In genomic region chr9:35606138-35606504, GRCh38 we compare ENCODE assay signal across 9 cellular contexts. TPM values are rescaled to one million over a fixed set of nuclear protein-coding genes. Genes with fewer than 3 reads are reported as not detected.
DNase-seq lines count a peak whose midpoint lies in the region; ATAC-seq and TF ChIP-seq lines count a peak whose summit lies in the region.
"Had no signal": no experiment of that assay in that cellular context is flagged by ENCODE, and none has a peak within 500 bp of the region (broad histone marks: within the 10 kb centered on the region; RNA-seq: fewer than 3 reads in every experiment).

No MANE protein-coding gene starts in this region.

- peaks cover 13% of the 10 kb centered on the region for H3K36me3 Mint-ChIP-seq in chondrocyte (ENCODE audit: low read depth)
- H3K36me3 Mint-ChIP-seq in naive B cell, result no peaks in the 10 kb centered on the region

- H4K20me1 ChIP-seq in BLaER1 treated with 17β-estradiol and CSF1 and Interleukin-3, amounts not matched to agents 10 nM and 100 nM, result peaks cover 11 to 51% (median 30%) of the 10 kb centered on the region in 11 experiments; a peak in 18 of 22 replicates

- H3K4me1 ChIP-seq in BLaER1 treated with 17β-estradiol and CSF1 and Interleukin-3, amounts not matched to agents 10 nM and 100 nM, result peaks cover 29 to 60% (median 42%) of the 10 kb centered on the region in 10 experiments

- H3K27ac Mint-ChIP-seq in chondrocyte (ENCODE audit: unreplicated experiment) (peak overlapping the region; percentile 22), naive B cell (peak overlapping the region; percentile 61 to 91 (median 85))

- no peaks in the 10 kb centered on the region for H3K27me3 ChIP-seq in BLaER1 treated with 17β-estradiol and CSF1 and Interleukin-3, amounts not matched to agents 10 nM and 100 nM

- ATAC-seq in naive B cell (ENCODE audit: low read depth in 2 of 2), result no peak
- ATAC-seq in HG03342 (IDR thresholded peaks at IDR 0.05; ENCODE audit: unreplicated experiment), result no peak

- peak overlapping the region; percentile 83 to 90 (median 88) for H3K4me3 ChIP-seq in BLaER1 treated with 17β-estradiol and CSF1 and Interleukin-3, amounts not matched to agents 10 nM and 100 nM
- H3K4me3 ChIP-seq in Jurkat, Clone E6-1 (ENCODE audit: low read length), result peak overlapping the region; percentile 66

- H3K27me3 Mint-ChIP-seq in chondrocyte (ENCODE audit: low read depth) (no peaks in the 10 kb centered on the region), naive B cell (no peaks in the 10 kb centered on the region)

- peak overlapping the region in 9 of 11 experiments; percentile 76 to 90 (median 83); a peak in 16 of 22 replicates for H3K27ac ChIP-seq in BLaER1 treated with 17β-estradiol and CSF1 and Interleukin-3, amounts not matched to agents 10 nM and 100 nM

- no peak for TF ChIP-seq CTCF in chondrocyte (IDR thresholded peaks at IDR 0.05)

- H3K9ac ChIP-seq in BLaER1 treated with 17β-estradiol and CSF1 and Interleukin-3, amounts not matched to agents 10 nM and 100 nM, result peak overlapping the region; percentile 81 to 95 (median 88)

- peaks cover 37% of the 10 kb centered on the region for H3K4me1 Mint-ChIP-seq in chondrocyte (ENCODE audit: low read depth)
- H3K4me1 Mint-ChIP-seq in naive B cell, result peaks cover 35 to 61% (median 49%) of the 10 kb centered on the region in 3 donors

- H3K9me3 Mint-ChIP-seq in chondrocyte (ENCODE audit: low read depth) (no peaks in the 10 kb centered on the region), naive B cell (no peaks in the 10 kb centered on the region)

- no peak for DNase-seq in Jurkat, Clone E6-1 (ENCODE audit: low read depth, low spot score)
- no peak for DNase-seq in chondrocyte (ENCODE audit: low spot score)
- DNase-seq in naive B cell, result no peak
- no peak for DNase-seq in NCI-H226
- DNase-seq in NCI-H526 treated with DMSO at 0.1 percent for 48 hours (lab: John Stamatoyannopoulos, UW), result no peak
- no peak for DNase-seq in OCI-M2 (lab: John Stamatoyannopoulos, UW; ENCODE audit: unreplicated experiment)

- H3K4me3 Mint-ChIP-seq in chondrocyte (ENCODE audit: unreplicated experiment), result peak overlapping the region; percentile 76
- H3K4me3 Mint-ChIP-seq in naive B cell, result peak overlapping the region; percentile 83 to 99 (median 88)

- H3K36me3 ChIP-seq in BLaER1 treated with 17β-estradiol and CSF1 and Interleukin-3, amounts not matched to agents 10 nM and 100 nM, result peaks cover 32 to 45% (median 39%) of the 10 kb centered on the region in 11 experiments

- peak overlapping the region; percentile 83 to 100 (median 98) for H3K4me2 ChIP-seq in BLaER1 treated with 17β-estradiol and CSF1 and Interleukin-3, amounts not matched to agents 10 nM and 100 nM

- H3K9me3 ChIP-seq in BLaER1 treated with 17β-estradiol and CSF1 and Interleukin-3, amounts not matched to agents 10 nM and 100 nM (replicated peaks in 1 of 11), result no peaks in the 10 kb centered on the region

RNA-seq across cellular contexts. Expression of gene TESK1, which starts 1.1 kb away (rescaled TPM):
- 47.4 TPM for polyA plus RNA-seq in Jurkat, Clone E6-1 (2012; ENCODE audit: insufficient read depth, insufficient read length)
- total RNA-seq in chondrocyte, result 50.7 to 54.7 TPM (median 54.3 TPM) in 3 replicates
- polyA plus RNA-seq in naive B cell (ENCODE audit: low read depth in 6 of 6), result 10 to 100 TPM in 1 of 6 donors, 1 to 10 TPM in 5; 3.0 to 18.8 (median 6.8) TPM

RNA-seq across cellular contexts. Expression of gene CD72, which starts 12.1 kb away (rescaled TPM):
- polyA plus RNA-seq in Jurkat, Clone E6-1 (2012; ENCODE audit: insufficient read depth, insufficient read length), result 37.0 TPM
- 0.51 to 1.1 TPM (median 1.1 TPM) in 3 replicates for total RNA-seq in chondrocyte
- polyA plus RNA-seq in naive B cell (ENCODE audit: low read depth in 6 of 6), result 100 to 1,000 TPM; 293 to 418 (median 315) TPM

RNA-seq across cellular contexts. Expression of gene SIT1, which starts 44.6 kb away (rescaled TPM):
- 230 TPM for polyA plus RNA-seq in Jurkat, Clone E6-1 (2012; ENCODE audit: insufficient read depth, insufficient read length)
- not detected in 3 replicates for total RNA-seq in chondrocyte
- 100 to 1,000 TPM in 1 of 6 donors, 10 to 100 TPM in 5; 56.8 to 107 (median 73.5) TPM for polyA plus RNA-seq in naive B cell (ENCODE audit: low read depth in 6 of 6)
- total RNA-seq: renal cortical epithelial cell had no signal

RNA-seq across cellular contexts. Expression of gene RMRP, which starts 51.7 kb away (rescaled TPM):
- not detected for polyA plus RNA-seq in Jurkat, Clone E6-1 (2012; ENCODE audit: insufficient read depth, insufficient read length)
- total RNA-seq in chondrocyte, result 11,782 to 13,339 TPM (median 12,386 TPM) in 3 replicates
- polyA plus RNA-seq in naive B cell (ENCODE audit: low read depth in 6 of 6), result 10 to 100 TPM in 4 of 6 donors, not detected in 2; 41.0 to 72.3 (median 56.5) TPM

RNA-seq across cellular contexts. Expression of gene CCDC107, which starts 52.0 kb away (rescaled TPM):
- polyA plus RNA-seq in Jurkat, Clone E6-1 (2012; ENCODE audit: insufficient read depth, insufficient read length), result 38.7 TPM
- 31.1 to 55.2 TPM (median 52.2 TPM) in 3 replicates for total RNA-seq in chondrocyte
- polyA plus RNA-seq in naive B cell (ENCODE audit: low read depth in 6 of 6), result 10 to 100 TPM; 42.7 to 60.2 (median 51.5) TPM
